16 cellular contexts compared by ENCODE assay signal in genomic region chr22:49663311-49663711, GRCh38.
"Had no signal": no experiment of that assay in that cellular context is flagged by ENCODE, and none has a peak within 500 bp of the region (broad histone marks: within the 10 kb centered on the region; RNA-seq: fewer than 3 reads in every experiment).

No MANE protein-coding gene starts in this region.

- DNase-seq: activated CD4-positive, alpha-beta memory T cell treated with anti-CD3 and anti-CD28 coated beads, Interleukin-2, amount 10 ng/mL, durations not matched to agents 7 days and 5 days; activated CD4-positive, alpha-beta T cell treated with anti-CD3 and anti-CD28 coated beads for 48 hours; activated naive CD4-positive, alpha-beta T cell treated with anti-CD3 and anti-CD28 coated beads for 36 hours; caudate nucleus; foreskin melanocyte; glutamatergic neuron; hypothalamus; mucosa of descending colon; naive B cell; stimulated activated naive CD4-positive, alpha-beta T cell treated with Interleukin-2 at 50 U/mL for 16 hours; T-helper 1 cell; T-helper 9 cell; thyroid gland had no signal

- ATAC-seq: activated T-helper 17 cell treated with anti-CD3 and anti-CD28 coated beads, Interleukin-2, amount 50 U/mL, for 72 hours; left lobe of liver; mucosa of descending colon; right lobe of liver had no signal
